Comparison of ENCODE assay signal across 26 cellular contexts in the genomic region with DNA sequence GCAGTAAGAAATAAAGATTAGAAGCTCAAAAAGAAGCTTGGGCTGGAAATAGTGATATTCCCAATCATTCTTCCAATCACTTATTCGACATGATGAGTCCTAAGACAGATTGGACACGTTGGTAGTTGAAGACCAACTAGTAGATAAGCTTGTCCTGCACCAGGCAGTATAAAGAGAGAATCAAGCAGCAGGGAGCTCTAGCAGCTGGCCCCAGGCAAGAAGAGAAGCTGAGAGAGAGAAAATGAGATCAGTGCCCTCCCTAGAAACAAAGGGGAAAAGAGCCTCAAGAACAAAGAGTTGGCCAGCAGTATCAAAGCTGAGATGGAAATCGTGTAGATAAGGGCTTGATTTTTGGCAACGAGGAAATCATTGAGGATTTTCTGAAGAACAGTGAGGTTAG. TPM values are rescaled to one million over a fixed set of nuclear protein-coding genes. Genes with fewer than 3 reads are reported as not detected.
"Had no signal": no experiment of that assay in that cellular context is flagged by ENCODE, and none has a peak within 500 bp of the region (broad histone marks: within the 10 kb centered on the region; RNA-seq: fewer than 3 reads in every experiment).

No MANE protein-coding gene starts in this region.

- DNase-seq: activated CD4-positive, alpha-beta T cell treated with anti-CD3 and anti-CD28 coated beads, Interleukin-2, amount 10 ng/mL, durations not matched to agents 24 days and 14 days; activated CD8-positive, alpha-beta memory T cell treated with anti-CD3 and anti-CD28 coated beads, Interleukin-2, amount 10 ng/mL, durations not matched to agents 7 days and 5 days; activated CD8-positive, alpha-beta T cell treated with anti-CD3 and anti-CD28 coated beads for 36 hours; activated gamma-delta T cell; activated naive CD4-positive, alpha-beta T cell treated with anti-CD3 and anti-CD28 coated beads, Interleukin-2, amount 50 U/mL, for 16 hours; activated naive CD8-positive, alpha-beta T cell treated with anti-CD3 and anti-CD28 coated beads, Interleukin-2, amount 50 U/mL, for 24 hours; activated T-cell treated with anti-CD3 and anti-CD28 coated beads for 4 hours; effector memory CD8-positive, alpha-beta T cell; gastrocnemius medialis; heart left ventricle; mucosa of descending colon; occipital lobe; sigmoid colon; stimulated activated CD4-positive, alpha-beta T cell treated with anti-CD3 and anti-CD28 coated beads, Interleukin-2, amount 100 ng/mL, for 48 hours; stimulated activated CD8-positive, alpha-beta memory T cell treated with anti-CD3 and anti-CD28 coated beads, Interleukin-4, amount 100 ng/mL, for 48 hours; stimulated activated naive B cell treated with anti-CD40 and anti-IgM and Interleukin-4, amounts not matched to agents 10 μg/mL and 1 μg/mL and 100 μg/mL, for 72 hours; T-helper 2 cell; transverse colon had no signal

- H3K27ac ChIP-seq: esophagus muscularis mucosa, heart left ventricle, transverse colon, vagina had no signal

- H3K4me2 ChIP-seq: smooth muscle cell had no signal

- H3K9me3 Mint-ChIP-seq: activated CD4-positive, alpha-beta T cell treated with anti-CD3 and anti-CD28 coated beads, Interleukin-2, amount 10 ng/mL, durations not matched to agents 24 days and 14 days; activated CD8-positive, alpha-beta T cell treated with anti-CD3 and anti-CD28 coated beads for 36 hours; activated naive CD8-positive, alpha-beta T cell treated with anti-CD3 and anti-CD28 coated beads, Interleukin-2, amount 50 U/mL, for 24 hours; activated T-helper 1 cell treated with anti-CD3 and anti-CD28 coated beads, Interleukin-12 subunit alpha, Interleukin-12 subunit beta, Interleukin-2, Interleukin-4 antibody, amounts not matched to agents 30 ng/mL and 10 ng/mL and 1 ng/mL, durations not matched to agents 14 hours and 24 hours and 36 hours; dendritic cell treated with granulocyte-macrophage colony-stimulating factor and Interleukin-4, amounts not matched to agents 40 ng/mL and 50 ng/mL, for 4 days; effector memory CD8-positive, alpha-beta T cell; memory B cell; stimulated activated naive B cell treated with anti-CD40 and anti-IgM and Interleukin-4, amounts not matched to agents 10 μg/mL and 1 μg/mL and 100 μg/mL, for 72 hours had no signal

- H3K27me3 Mint-ChIP-seq: dendritic cell treated with granulocyte-macrophage colony-stimulating factor and Interleukin-4, amounts not matched to agents 40 ng/mL and 50 ng/mL, for 4 days had no signal

- ATAC-seq: activated CD4-positive, CD25-positive, alpha-beta regulatory T cell treated with anti-CD3 and anti-CD28 coated beads, Interleukin-2, amount 50 U/mL, for 24 hours; activated CD8-positive, alpha-beta memory T cell treated with anti-CD3 and anti-CD28 coated beads, Interleukin-2, amount 10 ng/mL, durations not matched to agents 7 days and 5 days; activated CD8-positive, alpha-beta T cell treated with anti-CD3 and anti-CD28 coated beads for 36 hours; activated naive CD8-positive, alpha-beta T cell treated with anti-CD3 and anti-CD28 coated beads, Interleukin-2, amount 50 U/mL, for 24 hours; effector memory CD8-positive, alpha-beta T cell; gastrocnemius medialis; heart left ventricle; mucosa of descending colon; stimulated activated naive B cell treated with anti-CD40 and anti-IgM and Interleukin-4, amounts not matched to agents 10 μg/mL and 1 μg/mL and 100 μg/mL, for 72 hours had no signal

- H3K4me3 ChIP-seq: esophagus muscularis mucosa, gastrocnemius medialis, heart left ventricle, mucosa of descending colon, sigmoid colon, smooth muscle cell, transverse colon, vagina had no signal

- H3K9me3 ChIP-seq: esophagus muscularis mucosa, gastrocnemius medialis, heart left ventricle, mucosa of descending colon, sigmoid colon, transverse colon, vagina had no signal

- H3K27me3 ChIP-seq: esophagus muscularis mucosa, gastrocnemius medialis, heart left ventricle, sigmoid colon, transverse colon, vagina had no signal

- H3K4me1 Mint-ChIP-seq: activated CD8-positive, alpha-beta memory T cell treated with anti-CD3 and anti-CD28 coated beads, Interleukin-2, amount 10 ng/mL, durations not matched to agents 7 days and 5 days; activated naive CD8-positive, alpha-beta T cell treated with anti-CD3 and anti-CD28 coated beads, Interleukin-2, amount 50 U/mL, for 24 hours had no signal

- H3K27ac Mint-ChIP-seq: activated CD4-positive, alpha-beta T cell treated with anti-CD3 and anti-CD28 coated beads, Interleukin-2, amount 10 ng/mL, durations not matched to agents 24 days and 14 days; activated CD8-positive, alpha-beta memory T cell treated with anti-CD3 and anti-CD28 coated beads, Interleukin-2, amount 10 ng/mL, durations not matched to agents 7 days and 5 days; activated CD8-positive, alpha-beta T cell treated with anti-CD3 and anti-CD28 coated beads for 36 hours; activated naive CD8-positive, alpha-beta T cell treated with anti-CD3 and anti-CD28 coated beads, Interleukin-2, amount 50 U/mL, for 24 hours; activated T-helper 1 cell treated with anti-CD3 and anti-CD28 coated beads, Interleukin-12 subunit alpha, Interleukin-12 subunit beta, Interleukin-2, Interleukin-4 antibody, amounts not matched to agents 30 ng/mL and 10 ng/mL and 1 ng/mL, durations not matched to agents 14 hours and 24 hours and 36 hours; dendritic cell treated with granulocyte-macrophage colony-stimulating factor and Interleukin-4, amounts not matched to agents 40 ng/mL and 50 ng/mL, for 4 days; effector memory CD8-positive, alpha-beta T cell; memory B cell; stimulated activated naive B cell treated with anti-CD40 and anti-IgM and Interleukin-4, amounts not matched to agents 10 μg/mL and 1 μg/mL and 100 μg/mL, for 72 hours had no signal

- H3K4me3 Mint-ChIP-seq: activated CD4-positive, alpha-beta T cell treated with anti-CD3 and anti-CD28 coated beads, Interleukin-2, amount 10 ng/mL, durations not matched to agents 24 days and 14 days; activated CD8-positive, alpha-beta memory T cell treated with anti-CD3 and anti-CD28 coated beads, Interleukin-2, amount 10 ng/mL, durations not matched to agents 7 days and 5 days; activated CD8-positive, alpha-beta T cell treated with anti-CD3 and anti-CD28 coated beads for 36 hours; activated naive CD8-positive, alpha-beta T cell treated with anti-CD3 and anti-CD28 coated beads, Interleukin-2, amount 50 U/mL, for 24 hours; activated T-helper 1 cell treated with anti-CD3 and anti-CD28 coated beads, Interleukin-12 subunit alpha, Interleukin-12 subunit beta, Interleukin-2, Interleukin-4 antibody, amounts not matched to agents 30 ng/mL and 10 ng/mL and 1 ng/mL, durations not matched to agents 14 hours and 24 hours and 36 hours; brain; dendritic cell treated with granulocyte-macrophage colony-stimulating factor and Interleukin-4, amounts not matched to agents 40 ng/mL and 50 ng/mL, for 4 days; effector memory CD8-positive, alpha-beta T cell; memory B cell; stimulated activated naive B cell treated with anti-CD40 and anti-IgM and Interleukin-4, amounts not matched to agents 10 μg/mL and 1 μg/mL and 100 μg/mL, for 72 hours had no signal

- H3K36me3 ChIP-seq: esophagus muscularis mucosa, gastrocnemius medialis, heart left ventricle, sigmoid colon, transverse colon, vagina had no signal

- H3K36me3 Mint-ChIP-seq: activated CD8-positive, alpha-beta memory T cell treated with anti-CD3 and anti-CD28 coated beads, Interleukin-2, amount 10 ng/mL, durations not matched to agents 7 days and 5 days; brain; memory B cell; stimulated activated naive B cell treated with anti-CD40 and anti-IgM and Interleukin-4, amounts not matched to agents 10 μg/mL and 1 μg/mL and 100 μg/mL, for 72 hours had no signal

RNA-seq across cellular contexts. Expression of gene RASSF8, which starts 20.6 kb away (rescaled TPM):
- total RNA-seq: activated CD8-positive, alpha-beta T cell treated with anti-CD3 and anti-CD28 coated beads for 36 hours had no signal
